In genomic region chr1:218804014-218804785, GRCh38 we compare ENCODE assay signal across 2 cellular contexts.
A peak's percentile ranks its signal among the peaks of the same experiment; 100 is the strongest.
TF ChIP-seq lines count a peak whose summit lies in the region.

No MANE protein-coding gene starts in this region.

TF ChIP-seq in HCT116, 20 proteins besides CTCF, POLR2A, EP300 and RAD21 (continued from another document):
- TF ChIP-seq EGR1 (IDR thresholded peaks at IDR 0.05; ENCODE audit: low read depth): peak; percentile 43; the same call in 1 of the 2 replicates
- TF ChIP-seq SP1 (IDR thresholded peaks at IDR 0.05; ENCODE audit: low read depth): peak; percentile 83
- peak; percentile 64 for TF ChIP-seq CEBPB (IDR thresholded peaks at IDR 0.05; ENCODE audit: low read depth)
- no peak for TF ChIP-seq EZH2phosphoT487 (IDR thresholded peaks at IDR 0.05; ENCODE audit: borderline replicate concordance)
- no peak for TF ChIP-seq SIN3A (IDR thresholded peaks at IDR 0.05; ENCODE audit: low read depth)
- peak; percentile 70 for TF ChIP-seq JUND (IDR thresholded peaks at IDR 0.05)
- peak; percentile 46; the same call in 1 of the 2 replicates for TF ChIP-seq ATF3 (IDR thresholded peaks at IDR 0.05)

TF ChIP-seq in SK-N-SH treated with all-trans-retinoic acid at 6 μM for 48 hours, 23 proteins besides CTCF, POLR2A, EP300 and RAD21 (continued from another document):
- TF ChIP-seq TCF4 (CRISPR knock-in tag; IDR thresholded peaks at IDR 0.05; ENCODE audit: borderline replicate concordance) (no peak), TSHZ2 (CRISPR knock-in tag; IDR thresholded peaks at IDR 0.05) (no peak), ISL1 (CRISPR knock-in tag; IDR thresholded peaks at IDR 0.05) (no peak), GLIS3 (CRISPR knock-in tag; IDR thresholded peaks at IDR 0.05) (no peak), RARB (CRISPR knock-in tag; IDR thresholded peaks at IDR 0.05) (no peak), TOX (CRISPR knock-in tag; IDR thresholded peaks at IDR 0.05; ENCODE audit: borderline replicate concordance) (no peak)
